9 cellular contexts compared by ENCODE assay signal in the genomic region with DNA sequence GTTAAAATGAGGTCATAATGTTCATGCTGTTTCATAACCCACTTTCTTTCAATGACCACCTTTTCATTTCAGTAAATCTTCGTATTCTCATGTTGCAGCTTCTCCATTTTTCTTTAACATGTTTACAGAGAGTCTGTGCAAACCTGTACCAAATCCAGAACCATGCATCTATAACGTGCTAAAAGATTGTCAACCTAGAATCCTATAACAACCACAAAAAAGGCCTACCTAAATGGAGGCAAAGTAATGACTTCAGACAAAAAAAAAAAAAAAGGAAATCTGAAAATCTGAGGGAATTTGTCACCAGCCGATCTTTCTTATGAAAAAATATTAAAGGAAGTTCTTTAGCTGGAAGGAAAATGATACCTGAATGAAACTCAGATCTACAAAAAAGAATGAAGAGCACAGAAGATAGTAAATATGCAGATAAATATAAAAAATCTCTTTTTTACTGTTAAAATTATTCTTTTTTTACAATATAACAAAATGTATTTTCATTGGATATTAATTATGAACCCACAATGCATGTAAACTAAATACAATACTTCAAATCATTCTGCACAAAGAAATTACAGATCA. TPM values are rescaled to one million over a fixed set of nuclear protein-coding genes. Genes with fewer than 3 reads are reported as not detected.
A peak's percentile ranks its signal among the peaks of the same experiment; 100 is the strongest.
DNase-seq lines count a peak whose midpoint lies in the region; TF ChIP-seq lines count a peak whose summit lies in the region.
"Had no signal": no experiment of that assay in that cellular context is flagged by ENCODE, and none has a peak within 500 bp of the region (broad histone marks: within the 10 kb centered on the region; RNA-seq: fewer than 3 reads in every experiment).

No MANE protein-coding gene starts in this region.

- H3K4me1 Mint-ChIP-seq in activated CD4-positive, alpha-beta T cell treated with anti-CD3 and anti-CD28 coated beads, Interleukin-2, amount 10 ng/mL, durations not matched to agents 7 days and 5 days = peaks cover 46% of the 10 kb centered on the region
- H3K4me1 Mint-ChIP-seq in activated T-helper 1 cell treated with anti-CD3 and anti-CD28 coated beads, Interleukin-12 subunit alpha, Interleukin-12 subunit beta, Interleukin-2, Interleukin-4 antibody, amounts not matched to agents 30 ng/mL and 10 ng/mL and 1 ng/mL, durations not matched to agents 14 hours and 24 hours and 36 hours (ENCODE audit: low read depth) = peaks cover 53% of the 10 kb centered on the region
- H3K4me1 Mint-ChIP-seq in immature natural killer cell = peaks cover 21 to 46% of the 10 kb centered on the region in 2 donors

- POLR2A ChIA-PET in activated CD4-positive, alpha-beta T cell treated with anti-CD3 and anti-CD28 coated beads, Interleukin-2, amount 10 ng/mL, durations not matched to agents 7 days and 5 days (lab: Charles Lee) = no interaction called here

- intact Hi-C loops in activated T-helper 1 cell treated with anti-CD3 and anti-CD28 coated beads, Interleukin-12 subunit alpha, Interleukin-12 subunit beta, Interleukin-2, Interleukin-4 antibody, amounts not matched to agents 30 ng/mL and 10 ng/mL and 1 ng/mL, durations not matched to agents 14 hours and 24 hours and 36 hours (cut with micrococcal nuclease) = loop anchor here (1.0 to 10.0 kb wide), 2 partner anchors 73 to 390 kb away; a partner anchor contains a TSS
- intact Hi-C loops in testis (cut with DNase I; ENCODE audit: low total_unique reads) = no loop called here

- 35 to 39% methylated on average over 3 of the region's 3 CpGs for WGBS in testis, 2 donors

- H3K27ac ChIP-seq in testis = peak overlapping the region; percentile 80 to 84
- H3K27ac ChIP-seq: epithelial cell of prostate had no signal

- no peaks in the 10 kb centered on the region for H3K9me3 ChIP-seq in testis

- peak overlapping the region; percentile 96 for H3K27ac Mint-ChIP-seq in activated CD4-positive, alpha-beta T cell treated with anti-CD3 and anti-CD28 coated beads, Interleukin-2, amount 10 ng/mL, durations not matched to agents 7 days and 5 days
- H3K27ac Mint-ChIP-seq in activated T-helper 1 cell treated with anti-CD3 and anti-CD28 coated beads, Interleukin-12 subunit alpha, Interleukin-12 subunit beta, Interleukin-2, Interleukin-4 antibody, amounts not matched to agents 30 ng/mL and 10 ng/mL and 1 ng/mL, durations not matched to agents 14 hours and 24 hours and 36 hours = peak overlapping the region; percentile 95
- peak overlapping the region; percentile 97 to 99 (median 98) for H3K27ac Mint-ChIP-seq in immature natural killer cell

- no peaks in the 10 kb centered on the region for H3K36me3 ChIP-seq in testis (ENCODE audit: low read depth, missing control alignments)

- peak overlapping the region; percentile 89 for H3K4me3 Mint-ChIP-seq in activated CD4-positive, alpha-beta T cell treated with anti-CD3 and anti-CD28 coated beads, Interleukin-2, amount 10 ng/mL, durations not matched to agents 7 days and 5 days
- H3K4me3 Mint-ChIP-seq in activated T-helper 1 cell treated with anti-CD3 and anti-CD28 coated beads, Interleukin-12 subunit alpha, Interleukin-12 subunit beta, Interleukin-2, Interleukin-4 antibody, amounts not matched to agents 30 ng/mL and 10 ng/mL and 1 ng/mL, durations not matched to agents 14 hours and 24 hours and 36 hours = peak overlapping the region; percentile 93
- H3K4me3 Mint-ChIP-seq in immature natural killer cell = peak overlapping the region; percentile 97 to 100 (median 99)

- peaks cover 21% of the 10 kb centered on the region for H3K27me3 Mint-ChIP-seq in activated CD4-positive, alpha-beta T cell treated with anti-CD3 and anti-CD28 coated beads, Interleukin-2, amount 10 ng/mL, durations not matched to agents 7 days and 5 days
- no peaks in the 10 kb centered on the region for H3K27me3 Mint-ChIP-seq in activated T-helper 1 cell treated with anti-CD3 and anti-CD28 coated beads, Interleukin-12 subunit alpha, Interleukin-12 subunit beta, Interleukin-2, Interleukin-4 antibody, amounts not matched to agents 30 ng/mL and 10 ng/mL and 1 ng/mL, durations not matched to agents 14 hours and 24 hours and 36 hours (ENCODE audit: insufficient read depth)
- peaks cover 2 to 17% (median 12%) of the 10 kb centered on the region in 3 donors for H3K27me3 Mint-ChIP-seq in immature natural killer cell (ENCODE audit: low read depth in 3 of 3)

- no peak for TF ChIP-seq CTCF in testis (IDR thresholded peaks at IDR 0.05)

- no peaks in the 10 kb centered on the region for H3K27me3 ChIP-seq in testis

- H3K9me3 Mint-ChIP-seq in activated CD4-positive, alpha-beta T cell treated with anti-CD3 and anti-CD28 coated beads, Interleukin-2, amount 10 ng/mL, durations not matched to agents 7 days and 5 days = peaks cover 23% of the 10 kb centered on the region
- H3K9me3 Mint-ChIP-seq in activated T-helper 1 cell treated with anti-CD3 and anti-CD28 coated beads, Interleukin-12 subunit alpha, Interleukin-12 subunit beta, Interleukin-2, Interleukin-4 antibody, amounts not matched to agents 30 ng/mL and 10 ng/mL and 1 ng/mL, durations not matched to agents 14 hours and 24 hours and 36 hours = peaks cover 21% of the 10 kb centered on the region
- H3K9me3 Mint-ChIP-seq in immature natural killer cell = peaks cover 0 to 3% (median under 1%) of the 10 kb centered on the region in 6 donors

- no peaks in the 10 kb centered on the region for H3K4me1 ChIP-seq in testis

- peak overlapping the region; percentile 53 to 64 for H3K4me3 ChIP-seq in testis

- peaks cover 24% of the 10 kb centered on the region for H3K36me3 Mint-ChIP-seq in activated CD4-positive, alpha-beta T cell treated with anti-CD3 and anti-CD28 coated beads, Interleukin-2, amount 10 ng/mL, durations not matched to agents 7 days and 5 days (ENCODE audit: low read depth)
- H3K36me3 Mint-ChIP-seq in activated T-helper 1 cell treated with anti-CD3 and anti-CD28 coated beads, Interleukin-12 subunit alpha, Interleukin-12 subunit beta, Interleukin-2, Interleukin-4 antibody, amounts not matched to agents 30 ng/mL and 10 ng/mL and 1 ng/mL, durations not matched to agents 14 hours and 24 hours and 36 hours (ENCODE audit: low read depth) = peaks cover 25% of the 10 kb centered on the region
- no peaks in the 10 kb centered on the region for H3K36me3 Mint-ChIP-seq in immature natural killer cell

- CTCF ChIA-PET in activated CD4-positive, alpha-beta T cell treated with anti-CD3 and anti-CD28 coated beads, Interleukin-2, amount 10 ng/mL, durations not matched to agents 7 days and 5 days (lab: Charles Lee) = no interaction called here

- no peak for DNase-seq in activated CD4-positive, alpha-beta T cell treated with anti-CD3 and anti-CD28 coated beads, Interleukin-2, amount 10 ng/mL, durations not matched to agents 7 days and 5 days
- DNase-seq in activated CD4-positive, alpha-beta T cell treated with anti-CD3 and anti-CD28 coated beads, Interleukin-2, amount 50 U/mL, for 4 hours = no peak
- no peak for DNase-seq in activated T-helper 1 cell treated with anti-CD3 and anti-CD28 coated beads, Interleukin-12 subunit alpha, Interleukin-12 subunit beta, Interleukin-2, Interleukin-4 antibody, amounts not matched to agents 30 ng/mL and 10 ng/mL and 1 ng/mL, durations not matched to agents 14 hours and 24 hours and 36 hours (ENCODE audit: low spot score)
- no peak for DNase-seq in immature natural killer cell
- no peak for DNase-seq in testis
- no peak for DNase-seq in H4 (ENCODE audit: low spot score)
- no peak for DNase-seq in activated effector memory CD4-positive, alpha-beta T cell treated with anti-CD3 and anti-CD28 coated beads, Interleukin-2, amount 50 U/mL, for 16 hours
- DNase-seq in middle frontal gyrus (ENCODE audit: extremely low spot score, low spot score) = no peak

- TF ChIP-seq POLR2A in testis (IDR thresholded peaks at IDR 0.05) = no peak

RNA-seq across cellular contexts. Expression of a gene that starts 1.4 kb away (rescaled TPM):
- total RNA-seq in activated CD4-positive, alpha-beta T cell treated with anti-CD3 and anti-CD28 coated beads, Interleukin-2, amount 10 ng/mL, durations not matched to agents 7 days and 5 days = 10 to 100 TPM; 32.1 to 32.9 TPM
- 70.8 and 76.0 TPM in 2 replicates for total RNA-seq in activated T-helper 1 cell treated with anti-CD3 and anti-CD28 coated beads, Interleukin-12 subunit alpha, Interleukin-12 subunit beta, Interleukin-2, Interleukin-4 antibody, amounts not matched to agents 30 ng/mL and 10 ng/mL and 1 ng/mL, durations not matched to agents 14 hours and 24 hours and 36 hours
- polyA plus RNA-seq in immature natural killer cell = 10 to 100 TPM in 1 of 3 donors, 1 to 10 TPM in 2; 1.8 to 12.6 (median 7.0) TPM
- total RNA-seq in testis = 1 to 10 TPM; 5.5 to 6.4 TPM
- 9.3 TPM for polyA plus RNA-seq in testis (ENCODE audit: insufficient read depth, low read depth, low replicate concordance)
- 37.0 and 47.6 TPM in 2 replicates for total RNA-seq in H4 (2014; rRNA removed; shearing (Covaris generic))

RNA-seq across cellular contexts. Expression of a gene that starts 57.4 kb away (rescaled TPM):
- total RNA-seq in activated CD4-positive, alpha-beta T cell treated with anti-CD3 and anti-CD28 coated beads, Interleukin-2, amount 10 ng/mL, durations not matched to agents 7 days and 5 days = 10 to 100 TPM in 1 of 2 experiments, 1 to 10 TPM in 1; 9.6 to 11.7 TPM
- total RNA-seq in activated T-helper 1 cell treated with anti-CD3 and anti-CD28 coated beads, Interleukin-12 subunit alpha, Interleukin-12 subunit beta, Interleukin-2, Interleukin-4 antibody, amounts not matched to agents 30 ng/mL and 10 ng/mL and 1 ng/mL, durations not matched to agents 14 hours and 24 hours and 36 hours = 6.6 and 8.4 TPM in 2 replicates
- polyA plus RNA-seq in immature natural killer cell = 10 to 100 TPM in 1 of 3 donors, 1 to 10 TPM in 1, under 1 TPM in 1; 0.44 to 10.5 (median 6.3) TPM
- total RNA-seq in testis = 1 to 10 TPM; 2.9 to 4.7 TPM
- 2.6 TPM for polyA plus RNA-seq in testis (ENCODE audit: insufficient read depth, low read depth, low replicate concordance)
- 17.4 and 19.8 TPM in 2 replicates for total RNA-seq in H4 (2014; rRNA removed; shearing (Covaris generic))
